ENCODE assay signal across 15 cellular contexts in genomic region chr11:92383430-92383829, GRCh38.
DNase-seq lines count a peak whose midpoint lies in the region; ATAC-seq and TF ChIP-seq lines count a peak whose summit lies in the region.
"Had no signal": no experiment of that assay in that cellular context is flagged by ENCODE, and none has a peak within 500 bp of the region (broad histone marks: within the 10 kb centered on the region; RNA-seq: fewer than 3 reads in every experiment).

No MANE protein-coding gene starts in this region.

- H3K27me3 Mint-ChIP-seq in GM23338 (ENCODE audit: insufficient read depth, low read depth, poor library complexity): peaks cover 9% of the 10 kb centered on the region
- H3K27me3 Mint-ChIP-seq in natural killer cell treated with Interleukin-12 subunit alpha and Interleukin-12 subunit beta and Interleukin-15 and Interleukin-18, amount 100 ng/mL, for 72 hours: no peaks in the 10 kb centered on the region
- H3K27me3 Mint-ChIP-seq: activated CD8-positive, alpha-beta memory T cell treated with anti-CD3 and anti-CD28 coated beads, Interleukin-2, amount 10 ng/mL, durations not matched to agents 7 days and 5 days had no signal

- H3K9me2 ChIP-seq in GM23338 (ENCODE audit: insufficient read depth) (no peaks in the 10 kb centered on the region), Karpas-422 (replicated peaks; ENCODE audit: insufficient read depth, low read length) (no peaks in the 10 kb centered on the region)

- TF ChIP-seq CTCF in GM23338 (conservative IDR thresholded peaks at IDR 0.05; ENCODE audit: low read depth in 2 of 2): no peak

- H3K27me3 ChIP-seq in GM23338 (ENCODE audit: insufficient read depth) (no peaks in the 10 kb centered on the region), SJSA1 (replicated peaks) (no peaks in the 10 kb centered on the region), Karpas-422 (ENCODE audit: low read length) (no peaks in the 10 kb centered on the region)
- H3K27me3 ChIP-seq: right lobe of liver had no signal

- H3K4me1 ChIP-seq in GM23338 (ENCODE audit: insufficient read depth): peaks cover 24% of the 10 kb centered on the region
- peaks cover 23% of the 10 kb centered on the region for H3K4me1 ChIP-seq in SJSA1 (replicated peaks)
- H3K4me1 ChIP-seq in Karpas-422 (ENCODE audit: low read length): no peaks in the 10 kb centered on the region
- H3K4me1 ChIP-seq: right lobe of liver had no signal

- H3K4me2 ChIP-seq in GM23338: 0 out of 2 replicates have a peak overlapping the region, but pooled peaks have one; percentile 0
- H3K4me2 ChIP-seq in Karpas-422 (ENCODE audit: low read depth, low read length, poor library complexity, severe bottlenecking): no peak overlapping the region

- no peak for DNase-seq in GM23338 (ENCODE audit: low spot score)
- DNase-seq in SJSA1 (ENCODE audit: low read depth in 1 of 2, low spot score in 2 of 2): peak; percentile 7 to 32
- DNase-seq in fibroblast of peridontal ligament (ENCODE audit: extremely low read depth): peak; percentile 31
- peak; percentile 84 for DNase-seq in renal cortical epithelial cell (ENCODE audit: low read depth)
- no peak for DNase-seq in Karpas-422
- DNase-seq in natural killer cell treated with Interleukin-12 subunit alpha and Interleukin-12 subunit beta and Interleukin-15 and Interleukin-18, amount 100 ng/mL, for 72 hours (ENCODE audit: low spot score): no peak
- DNase-seq in head of caudate nucleus: no peak
- DNase-seq in iPS-NIHi11 (ENCODE audit: low spot score): no peak
- DNase-seq: activated CD8-positive, alpha-beta memory T cell treated with anti-CD3 and anti-CD28 coated beads, Interleukin-2, amount 10 ng/mL, durations not matched to agents 7 days and 5 days; CD8-positive, alpha-beta memory T cell; effector memory CD4-positive, alpha-beta T cell; NCI-H1092; NCI-H510A treated with DMSO at 0.1 percent for 48 hours; right lobe of liver; Right ventricle myocardium superior had no signal

- H3K79me2 ChIP-seq in GM23338 (replicated peaks; ENCODE audit: insufficient read depth) (peaks cover 99% of the 10 kb centered on the region), Karpas-422 (ENCODE audit: low read length) (no peaks in the 10 kb centered on the region)

- ATAC-seq in GM23338: no peak
- ATAC-seq in natural killer cell treated with Interleukin-12 subunit alpha and Interleukin-12 subunit beta and Interleukin-15 and Interleukin-18, amount 100 ng/mL, for 72 hours: no peak
- ATAC-seq: activated CD8-positive, alpha-beta memory T cell treated with anti-CD3 and anti-CD28 coated beads, Interleukin-2, amount 10 ng/mL, durations not matched to agents 7 days and 5 days; right lobe of liver had no signal

- no peaks in the 10 kb centered on the region; the same call in 2 of the 3 replicates for H3K36me3 Mint-ChIP-seq in GM23338 (ENCODE audit: low read depth)
- no peaks in the 10 kb centered on the region for H3K36me3 Mint-ChIP-seq in natural killer cell treated with Interleukin-12 subunit alpha and Interleukin-12 subunit beta and Interleukin-15 and Interleukin-18, amount 100 ng/mL, for 72 hours
- H3K36me3 Mint-ChIP-seq: activated CD8-positive, alpha-beta memory T cell treated with anti-CD3 and anti-CD28 coated beads, Interleukin-2, amount 10 ng/mL, durations not matched to agents 7 days and 5 days; CD8-positive, alpha-beta memory T cell had no signal

- no peaks in the 10 kb centered on the region for H3K9me3 ChIP-seq in SJSA1 (replicated peaks)
- H3K9me3 ChIP-seq in Karpas-422 (ENCODE audit: low read length): peaks cover 11% of the 10 kb centered on the region; the same call in 1 of the 2 replicates
- H3K9me3 ChIP-seq: right lobe of liver had no signal

- no peak overlapping the region for H3K4me3 Mint-ChIP-seq in GM23338
- H3K4me3 Mint-ChIP-seq in natural killer cell treated with Interleukin-12 subunit alpha and Interleukin-12 subunit beta and Interleukin-15 and Interleukin-18, amount 100 ng/mL, for 72 hours: no peak overlapping the region
- H3K4me3 Mint-ChIP-seq: activated CD8-positive, alpha-beta memory T cell treated with anti-CD3 and anti-CD28 coated beads, Interleukin-2, amount 10 ng/mL, durations not matched to agents 7 days and 5 days; CD8-positive, alpha-beta memory T cell had no signal

- no peaks in the 10 kb centered on the region for H3F3A ChIP-seq in GM23338 (replicated peaks; ENCODE audit: low read depth)

- H3K27ac Mint-ChIP-seq in GM23338: peak overlapping the region; percentile 63; the same call in 1 of the 2 replicates
- no peak overlapping the region for H3K27ac Mint-ChIP-seq in natural killer cell treated with Interleukin-12 subunit alpha and Interleukin-12 subunit beta and Interleukin-15 and Interleukin-18, amount 100 ng/mL, for 72 hours
- H3K27ac Mint-ChIP-seq: activated CD8-positive, alpha-beta memory T cell treated with anti-CD3 and anti-CD28 coated beads, Interleukin-2, amount 10 ng/mL, durations not matched to agents 7 days and 5 days; CD8-positive, alpha-beta memory T cell had no signal

- H3K36me3 ChIP-seq in GM23338 (ENCODE audit: insufficient read depth) (no peaks in the 10 kb centered on the region), SJSA1 (no peaks in the 10 kb centered on the region), Karpas-422 (ENCODE audit: insufficient read depth, low read length) (no peaks in the 10 kb centered on the region)
- H3K36me3 ChIP-seq: right lobe of liver had no signal

- no peak overlapping the region for H3K4me3 ChIP-seq in GM23338
- no peak overlapping the region for H3K4me3 ChIP-seq in SJSA1
- H3K4me3 ChIP-seq in Karpas-422 (ENCODE audit: low read length): no peak overlapping the region
- H3K4me3 ChIP-seq: right lobe of liver had no signal

- intact Hi-C loops in head of caudate nucleus (cut with DNase I): no loop called here

- H4K20me1 ChIP-seq in GM23338 (replicated peaks; ENCODE audit: insufficient read depth) (no peaks in the 10 kb centered on the region; the same call in 1 of the 2 replicates), Karpas-422 (ENCODE audit: insufficient read depth, low read depth, low read length) (no peaks in the 10 kb centered on the region)

- no peak overlapping the region for H2AFZ ChIP-seq in GM23338
- no peak overlapping the region for H2AFZ ChIP-seq in Karpas-422 (ENCODE audit: low read length)

- no peak overlapping the region for H3K27ac ChIP-seq in GM23338 (ENCODE audit: low read depth)
- H3K27ac ChIP-seq in SJSA1: no peak overlapping the region
- H3K27ac ChIP-seq in Karpas-422 (ENCODE audit: low read length): no peak overlapping the region
- H3K27ac ChIP-seq: right lobe of liver had no signal

- H3K9me3 Mint-ChIP-seq in GM23338: no peaks in the 10 kb centered on the region
- H3K9me3 Mint-ChIP-seq in natural killer cell treated with Interleukin-12 subunit alpha and Interleukin-12 subunit beta and Interleukin-15 and Interleukin-18, amount 100 ng/mL, for 72 hours: peaks cover 12% of the 10 kb centered on the region

- no peak overlapping the region for H3K9ac ChIP-seq in Karpas-422 (ENCODE audit: low read length)

- peaks cover 63% of the 10 kb centered on the region for H3K4me1 Mint-ChIP-seq in GM23338
- peaks cover 0 to 3% of the 10 kb centered on the region in 2 donors for H3K4me1 Mint-ChIP-seq in natural killer cell treated with Interleukin-12 subunit alpha and Interleukin-12 subunit beta and Interleukin-15 and Interleukin-18, amount 100 ng/mL, for 72 hours (ENCODE audit: low read depth in 2 of 2)
- H3K4me1 Mint-ChIP-seq: activated CD8-positive, alpha-beta memory T cell treated with anti-CD3 and anti-CD28 coated beads, Interleukin-2, amount 10 ng/mL, durations not matched to agents 7 days and 5 days; CD8-positive, alpha-beta memory T cell had no signal

TF ChIP-seq in GM23338, 12 proteins besides CTCF, POLR2A, EP300 and RAD21 (continues in another document):
- no peak for TF ChIP-seq ETS1 (IDR thresholded peaks at IDR 0.05)
- TF ChIP-seq NANOG (IDR thresholded peaks at IDR 0.05; ENCODE audit: borderline replicate concordance): no peak
- no peak for TF ChIP-seq ZNF114 (CRISPR knock-in tag; IDR thresholded peaks at IDR 0.05)

Comparison
In these comparisons a context has a peak if more than half of its experiments do, and no peak if none do; other contexts are left out.
1. DNase-seq: peak in SJSA1 (2 of 2), fibroblast of peridontal ligament (single experiment) and renal cortical epithelial cell (single experiment); none in GM23338 (single experiment), Karpas-422 (single experiment), natural killer cell treated with Interleukin-12 subunit alpha and Interleukin-12 subunit beta and Interleukin-15 and Interleukin-18, amount 100 ng/mL, for 72 hours (single experiment), head of caudate nucleus (0 of 42) and iPS-NIHi11 (single experiment).